ENCODE assay signal across 8 cellular contexts in the genomic region with DNA sequence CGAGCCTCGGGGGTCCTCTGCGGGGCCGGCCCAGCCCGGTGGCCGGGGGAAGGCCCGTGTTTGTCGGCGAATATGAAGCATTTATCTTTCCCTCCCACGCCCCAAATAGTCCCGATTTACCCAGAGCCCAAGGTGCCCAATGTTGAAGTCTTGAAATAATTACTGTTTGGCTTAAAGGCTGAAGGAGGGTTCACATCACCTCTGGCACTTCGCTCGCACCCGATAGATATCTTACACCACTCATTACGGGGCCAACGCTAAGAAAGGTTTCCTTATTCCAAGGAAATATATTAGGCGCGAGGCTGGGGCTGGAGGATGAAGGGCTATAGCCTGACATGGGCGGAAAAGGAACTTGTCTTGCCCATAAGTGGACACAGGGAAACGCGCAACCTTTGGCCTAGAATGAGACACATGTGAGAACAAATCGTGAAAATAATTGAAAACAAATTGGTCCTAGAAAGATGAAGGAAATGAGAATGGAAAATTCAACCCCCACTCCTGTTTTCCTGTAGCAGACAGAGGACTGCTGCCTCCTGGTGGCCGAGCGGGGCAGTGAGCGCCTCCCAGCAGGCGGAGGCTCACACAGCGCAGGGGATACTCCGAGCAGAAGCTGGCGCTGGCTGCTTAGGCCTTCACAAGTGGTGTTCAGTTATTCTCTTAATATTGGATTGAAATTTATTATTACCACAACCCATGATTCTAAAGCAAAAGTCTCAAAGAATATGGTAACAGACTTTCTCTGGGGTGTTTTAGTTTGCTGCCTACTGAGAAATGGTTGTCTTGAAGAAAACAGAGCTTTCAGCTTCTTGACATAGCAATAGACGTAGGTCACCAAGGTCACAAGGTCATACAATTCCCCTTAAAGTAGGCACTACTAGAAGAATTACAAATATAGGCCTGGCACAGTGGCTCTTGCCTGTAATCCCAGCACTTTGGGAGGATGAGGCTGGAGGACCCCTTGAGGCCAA. TPM values are rescaled to one million over a fixed set of nuclear protein-coding genes. Genes with fewer than 3 reads are reported as not detected.
DNase-seq lines count a peak whose midpoint lies in the region; ATAC-seq, FAIRE-seq and TF ChIP-seq lines count a peak whose summit lies in the region.

No MANE protein-coding gene starts in this region.

- peak; percentile 54 to 76 for TF ChIP-seq RAD21 in K562 (CRISPR knock-in tag; conservative IDR thresholded peaks at IDR 0.05 in 1 of 2, IDR thresholded peaks at IDR 0.05 in 1 of 2)

- intact Hi-C loops in K562 (cut with micrococcal nuclease) = loop anchor here (1.0 to 10.0 kb wide), 2 partner anchors 27 to 87 kb away; a partner anchor contains a TSS

- peak overlapping the region; percentile 46 for H3K4me3 ChIP-seq in K562

- peak; percentile 69 for FAIRE-seq in TTC549 (lab: Jason Lieb, UNC)
- FAIRE-seq in K562 (lab: Jason Lieb, UNC) = peak; percentile 81

- BruUV-seq in K562 (replicated peaks; lab: Mats Ljungman, UMichigan) = no TSS peak

- peaks cover 0 to 13% of the 10 kb centered on the region in 2 experiments; a peak in 3 of 5 replicates for H3K4me1 ChIP-seq in K562 (replicated peaks in 1 of 2; ENCODE audit: control insufficient read depth in 2 of 2, insufficient read depth in 2 of 2, low read length in 2 of 2)

- H3K36me3 ChIP-seq in K562 (ENCODE audit: control insufficient read depth, insufficient read depth, low read length) = no peaks in the 10 kb centered on the region

- DNase-seq in Caki2 (ENCODE audit: low read depth) (peak; percentile 62), GOT3 (lab: John Stamatoyannopoulos, UW) (peak; percentile 9), NCI-H146 treated with DMSO at 0.1 percent for 48 hours (lab: John Stamatoyannopoulos, UW; ENCODE audit: unreplicated experiment) (peak; percentile 72), K562 (ENCODE audit: extremely low read depth in 1 of 4, low spot score in 3 of 4) (peak; percentile 76 to 79 (median 77)), hypothalamus (lab: John Stamatoyannopoulos, UW) (peak; percentile 3 to 87 (median 57)), retina (peak; percentile 90)

- ATAC-seq in K562 = peak; percentile 95
- ATAC-seq in HG03442 (IDR thresholded peaks at IDR 0.05; ENCODE audit: unreplicated experiment) = no peak

- peak overlapping the region; percentile 79 for H3K4me2 ChIP-seq in K562 (ENCODE audit: insufficient read depth, low read length)

- H3K79me2 ChIP-seq in K562 (ENCODE audit: control insufficient read depth, insufficient read depth, low read length) = no peaks in the 10 kb centered on the region

- no peaks in the 10 kb centered on the region for H3K9me1 ChIP-seq in K562 (ENCODE audit: control insufficient read depth, insufficient read depth, low read length)

- 2% methylated on average over 27 of the region's 30 CpGs for WGBS in K562 (ENCODE audit: insufficient coverage, low coverage, missing lambda C conversion rate)

- no peaks in the 10 kb centered on the region for H4K20me1 ChIP-seq in K562 (replicated peaks; ENCODE audit: control insufficient read depth, insufficient read depth, low read length)

- no peaks in the 10 kb centered on the region for H3K9me3 ChIP-seq in K562 (replicated peaks; ENCODE audit: control insufficient read depth, insufficient read depth, low read depth, low read length)

- in situ Hi-C loops in Caki2 (cut with HindIII; ENCODE audit: low pct_unique_long_range_greater_than_20kb, low sequenced_read_pairs) (no loop called here), K562 (cut with MboI) (no loop called here)

- no peak overlapping the region for H3K27ac ChIP-seq in K562 (ENCODE audit: extremely low read depth, low read depth, low read length)

- POLR2A ChIA-PET in K562 (lab: Yijun Ruan, JAX) = interaction anchor here (0.6 kb wide), 1 partner anchor 378 kb away, joined by 3 read pairs; a partner anchor contains a TSS

- H3K27me3 ChIP-seq in K562 (ENCODE audit: control insufficient read depth in 2 of 2, insufficient read depth in 2 of 2, low read length in 2 of 2) = peaks cover 0 to 5% of the 10 kb centered on the region in 2 experiments; a peak in 2 of 5 replicates

- TF ChIP-seq EP300 in K562 (IDR thresholded peaks at IDR 0.05; ENCODE audit: low read length) = no peak

- CTCF ChIA-PET in K562 (lab: Yijun Ruan, JAX; ENCODE audit: low intra/inter-chr PET ratio) = interaction anchor here (0.9 to 2.4 kb wide), 6 partner anchors 24 to 89 kb away, joined by 3 to 20 read pairs (median 4); a partner anchor contains a TSS

- TF ChIP-seq POLR2A in K562 (conservative IDR thresholded peaks at IDR 0.05) = no peak

- peak; percentile 92 to 95 (median 93) for TF ChIP-seq CTCF in K562 (IDR thresholded peaks at IDR 0.05 in 2 of 3, conservative IDR thresholded peaks at IDR 0.05 in 1 of 3; ENCODE audit: insufficient read depth in 2 of 3, low read depth in 1 of 3, low read length in 3 of 3)

- peak overlapping the region; percentile 76 for H2AFZ ChIP-seq in K562 (ENCODE audit: low read depth, low read length)

- peak overlapping the region in 1 of 2 experiments; percentile 77; a peak in 2 of 4 replicates for H3K9ac ChIP-seq in K562 (ENCODE audit: insufficient read depth in 1 of 2, low read depth in 2 of 2, low read length in 2 of 2)

RNA-seq across cellular contexts. Expression of a gene that starts 7.9 kb away (rescaled TPM):
- total RNA-seq in Caki2 (2014; rRNA removed; shearing (Covaris generic); ENCODE audit: low replicate concordance) = not detected in 2 replicates
- not detected in 2 replicates for total RNA-seq in K562 (2011; cell fraction: chromatin; rRNA removed; ENCODE audit: low replicate concordance)
- not detected in 2 replicates for total RNA-seq in K562 (2011; cell fraction: nucleolus; rRNA removed)
- total RNA-seq in K562 (2011; cell fraction: nucleoplasm; rRNA removed) = not detected in 2 replicates
- total RNA-seq in K562 (2014; rRNA removed) = not detected in 2 replicates
- not detected in 2 replicates for total RNA-seq in K562 (2014; rRNA removed; fragmentation: Illumina TruSeq; extraction: Trizol)
- total RNA-seq in K562 (2015; rRNA removed; fragmentation: Illumina TruSeq; extraction: Trizol) = not detected in 2 replicates
- 0.34 TPM in 1 of 2 replicates, not detected in the other for total RNA-seq in K562 (2021)
- not detected in 2 replicates for polyA plus RNA-seq in K562 (2011; rRNA removed)
- not detected in 2 replicates for polyA plus RNA-seq in K562 (2011; cell fraction: cytosol; rRNA removed)
- polyA plus RNA-seq in K562 (2011; cell fraction: nucleus; rRNA removed) = not detected in 2 replicates
- polyA plus RNA-seq in K562 (2012) = not detected in 2 replicates
- polyA plus RNA-seq in K562 (2014; fragmentation: Illumina TruSeq; extraction: Trizol) = not detected in 2 replicates
- polyA plus RNA-seq in K562 (2014; fragmentation: Nextera tagmentation; extraction: Ambion mirVana) = not detected
- polyA plus RNA-seq in K562 (2014; rRNA removed) = not detected in 2 replicates
- polyA minus RNA-seq in K562 (2011; rRNA and poly(A)+ RNA removed) = not detected in 2 replicates
- polyA minus RNA-seq in K562 (2011; cell fraction: cytosol; rRNA and poly(A)+ RNA removed) = not detected in 2 replicates
- polyA minus RNA-seq in K562 (2011; cell fraction: nucleus; rRNA and poly(A)+ RNA removed) = not detected in 2 replicates

RNA-seq across cellular contexts. Expression of a gene that starts 11.0 kb away (rescaled TPM):
- total RNA-seq in Caki2 (2014; rRNA removed; shearing (Covaris generic); ENCODE audit: low replicate concordance) = not detected in 2 replicates
- not detected in 2 replicates for total RNA-seq in K562 (2011; cell fraction: chromatin; rRNA removed; ENCODE audit: low replicate concordance)
- total RNA-seq in K562 (2011; cell fraction: nucleolus; rRNA removed) = not detected in 2 replicates
- total RNA-seq in K562 (2011; cell fraction: nucleoplasm; rRNA removed) = not detected in 2 replicates
- total RNA-seq in K562 (2014; rRNA removed) (not detected in 2 replicates), K562 (2014; rRNA removed; fragmentation: Illumina TruSeq; extraction: Trizol) (not detected in 2 replicates), K562 (2015; rRNA removed; fragmentation: Illumina TruSeq; extraction: Trizol) (not detected in 2 replicates), K562 (2021) (not detected in 2 replicates)
- polyA plus RNA-seq in K562 (2011; rRNA removed) (not detected in 2 replicates), K562 (2014; fragmentation: Illumina TruSeq; extraction: Trizol) (not detected in 2 replicates), K562 (2014; fragmentation: Nextera tagmentation; extraction: Ambion mirVana) (not detected), K562 (2014; rRNA removed) (not detected in 2 replicates)
- not detected in 2 replicates for polyA plus RNA-seq in K562 (2011; cell fraction: cytosol; rRNA removed)
- polyA plus RNA-seq in K562 (2011; cell fraction: nucleus; rRNA removed) = not detected in 2 replicates
- not detected in 2 replicates for polyA plus RNA-seq in K562 (2012)
- polyA minus RNA-seq in K562 (2011; rRNA and poly(A)+ RNA removed) = not detected in 2 replicates
- not detected in 2 replicates for polyA minus RNA-seq in K562 (2011; cell fraction: cytosol; rRNA and poly(A)+ RNA removed)
- not detected in 2 replicates for polyA minus RNA-seq in K562 (2011; cell fraction: nucleus; rRNA and poly(A)+ RNA removed)

RNA-seq across cellular contexts. Expression of a gene that starts 39.6 kb away (rescaled TPM):
- total RNA-seq in Caki2 (2014; rRNA removed; shearing (Covaris generic); ENCODE audit: low replicate concordance) = 1.3 TPM in 1 of 2 replicates, not detected in the other
- total RNA-seq in K562 (2011; cell fraction: chromatin; rRNA removed; ENCODE audit: low replicate concordance) = 0.69 TPM in 1 of 2 replicates, not detected in the other
- total RNA-seq in K562 (2011; cell fraction: nucleolus; rRNA removed) = not detected in 2 replicates
- not detected in 2 replicates for total RNA-seq in K562 (2011; cell fraction: nucleoplasm; rRNA removed)
- total RNA-seq in K562 (2014; rRNA removed) (0.49 TPM in 1 of 2 replicates, not detected in the other), K562 (2014; rRNA removed; fragmentation: Illumina TruSeq; extraction: Trizol) (not detected in 2 replicates), K562 (2015; rRNA removed; fragmentation: Illumina TruSeq; extraction: Trizol) (not detected in 2 replicates), K562 (2021) (0.20 TPM in 1 of 2 replicates, not detected in the other)
- polyA plus RNA-seq in K562 (2011; rRNA removed) (0.30 TPM in 1 of 2 replicates, not detected in the other), K562 (2014; fragmentation: Illumina TruSeq; extraction: Trizol) (0.34 TPM in 1 of 2 replicates, not detected in the other), K562 (2014; fragmentation: Nextera tagmentation; extraction: Ambion mirVana) (under 1 TPM in 1 of 2 experiments, not detected in 1; 0.10 TPM), K562 (2014; rRNA removed) (0.30 and 0.53 TPM in 2 replicates)
- polyA plus RNA-seq in K562 (2011; cell fraction: cytosol; rRNA removed) = 0.27 TPM in 1 of 2 replicates, not detected in the other
- 0.26 and 0.39 TPM in 2 replicates for polyA plus RNA-seq in K562 (2011; cell fraction: nucleus; rRNA removed)
- 0.54 and 0.62 TPM in 2 replicates for polyA plus RNA-seq in K562 (2012)
- polyA minus RNA-seq in K562 (2011; rRNA and poly(A)+ RNA removed) = not detected in 2 replicates
- not detected in 2 replicates for polyA minus RNA-seq in K562 (2011; cell fraction: cytosol; rRNA and poly(A)+ RNA removed)
- polyA minus RNA-seq in K562 (2011; cell fraction: nucleus; rRNA and poly(A)+ RNA removed) = not detected in 2 replicates

RNA-seq across cellular contexts. Expression of a gene that starts 50.1 kb away (rescaled TPM):
- 0.32 and 1.6 TPM in 2 replicates for total RNA-seq in Caki2 (2014; rRNA removed; shearing (Covaris generic); ENCODE audit: low replicate concordance)
- total RNA-seq in K562 (2011; cell fraction: chromatin; rRNA removed; ENCODE audit: low replicate concordance) = 11.2 and 20.6 TPM in 2 replicates
- 14.7 and 17.2 TPM in 2 replicates for total RNA-seq in K562 (2011; cell fraction: nucleolus; rRNA removed)
- total RNA-seq in K562 (2011; cell fraction: nucleoplasm; rRNA removed) = 14.7 and 19.7 TPM in 2 replicates
- total RNA-seq in K562 (2014; rRNA removed) (2.1 and 3.1 TPM in 2 replicates), K562 (2014; rRNA removed; fragmentation: Illumina TruSeq; extraction: Trizol) (1.7 and 2.0 TPM in 2 replicates), K562 (2015; rRNA removed; fragmentation: Illumina TruSeq; extraction: Trizol) (1.7 and 3.1 TPM in 2 replicates), K562 (2021) (4.0 and 4.3 TPM in 2 replicates)
- polyA plus RNA-seq in K562 (2011; rRNA removed) (4.3 and 5.6 TPM in 2 replicates), K562 (2014; fragmentation: Illumina TruSeq; extraction: Trizol) (2.5 and 2.8 TPM in 2 replicates), K562 (2014; fragmentation: Nextera tagmentation; extraction: Ambion mirVana) (under 1 TPM; 0.11 to 0.36 TPM), K562 (2014; rRNA removed) (5.8 and 5.9 TPM in 2 replicates)
- 4.4 and 8.1 TPM in 2 replicates for polyA plus RNA-seq in K562 (2011; cell fraction: cytosol; rRNA removed)
- polyA plus RNA-seq in K562 (2011; cell fraction: nucleus; rRNA removed) = 25.1 and 38.5 TPM in 2 replicates
- polyA plus RNA-seq in K562 (2012) = 3.8 and 9.7 TPM in 2 replicates
- polyA minus RNA-seq in K562 (2011; rRNA and poly(A)+ RNA removed) = 1.5 and 1.9 TPM in 2 replicates
- polyA minus RNA-seq in K562 (2011; cell fraction: cytosol; rRNA and poly(A)+ RNA removed) = 1.5 and 2.3 TPM in 2 replicates
- 5.5 and 7.6 TPM in 2 replicates for polyA minus RNA-seq in K562 (2011; cell fraction: nucleus; rRNA and poly(A)+ RNA removed)

RNA-seq across cellular contexts. Expression of a gene that starts 55.6 kb away (rescaled TPM):
- 12.2 and 13.8 TPM in 2 replicates for total RNA-seq in Caki2 (2014; rRNA removed; shearing (Covaris generic); ENCODE audit: low replicate concordance)
- total RNA-seq in K562 (2011; cell fraction: chromatin; rRNA removed; ENCODE audit: low replicate concordance) = 86.9 and 193 TPM in 2 replicates
- 111 and 114 TPM in 2 replicates for total RNA-seq in K562 (2011; cell fraction: nucleolus; rRNA removed)
- total RNA-seq in K562 (2011; cell fraction: nucleoplasm; rRNA removed) = 82.7 and 90.3 TPM in 2 replicates
- total RNA-seq in K562 (2014; rRNA removed) = 15.6 and 16.6 TPM in 2 replicates
- total RNA-seq in K562 (2014; rRNA removed; fragmentation: Illumina TruSeq; extraction: Trizol) = 4.4 and 7.3 TPM in 2 replicates
- 10.5 and 11.8 TPM in 2 replicates for total RNA-seq in K562 (2015; rRNA removed; fragmentation: Illumina TruSeq; extraction: Trizol)
- 19.9 and 21.3 TPM in 2 replicates for total RNA-seq in K562 (2021)
- polyA plus RNA-seq in K562 (2011; rRNA removed) = 12.7 and 22.5 TPM in 2 replicates
- 10.5 and 11.7 TPM in 2 replicates for polyA plus RNA-seq in K562 (2011; cell fraction: cytosol; rRNA removed)
- polyA plus RNA-seq in K562 (2011; cell fraction: nucleus; rRNA removed) = 210 and 215 TPM in 2 replicates
- 20.1 and 41.7 TPM in 2 replicates for polyA plus RNA-seq in K562 (2012)
- 17.0 TPM in 2 replicates for polyA plus RNA-seq in K562 (2014; fragmentation: Illumina TruSeq; extraction: Trizol)
- 10 to 100 TPM; 15.0 to 29.2 TPM for polyA plus RNA-seq in K562 (2014; fragmentation: Nextera tagmentation; extraction: Ambion mirVana)
- polyA plus RNA-seq in K562 (2014; rRNA removed) = 21.1 and 21.6 TPM in 2 replicates
- polyA minus RNA-seq in K562 (2011; rRNA and poly(A)+ RNA removed) = 7.2 and 9.1 TPM in 2 replicates
- polyA minus RNA-seq in K562 (2011; cell fraction: cytosol; rRNA and poly(A)+ RNA removed) = 3.7 and 6.9 TPM in 2 replicates
- polyA minus RNA-seq in K562 (2011; cell fraction: nucleus; rRNA and poly(A)+ RNA removed) = 51.7 and 65.9 TPM in 2 replicates

Comparison
In these comparisons a context has a peak if more than half of its experiments do, and no peak if none do; other contexts are left out.
1. DNase-seq: peak in every context shown above with its lines; median percentile 90 in retina; 77 in K562; 72 in NCI-H146 treated with DMSO at 0.1 percent for 48 hours; 62 in Caki2; 57 in hypothalamus; 9 in GOT3.